In genomic region chr17:16352838-16353701, GRCh38 we compare ENCODE assay signal across 8 cellular contexts. TPM values are rescaled to one million over a fixed set of nuclear protein-coding genes. Genes with fewer than 3 reads are reported as not detected.
DNase-seq lines count a peak whose midpoint lies in the region; ATAC-seq and TF ChIP-seq lines count a peak whose summit lies in the region.

Gene CENPV (minus strand): TSS chr17:16353469. CDS start chr17:16353436, 33 bp downstream.

- peak within 1 kb of the TSS; percentile 96 for H3K9ac ChIP-seq in iPS-18a (ENCODE audit: low read length)

- H3K9me2 ChIP-seq in DOHH2 (replicated peaks; ENCODE audit: control insufficient read depth, low read length) = no peaks in the 10 kb centered on the region

- TF ChIP-seq POLR2A in spleen (IDR thresholded peaks at IDR 0.05) = no peak

- 0 to 1% (median 0%) methylated on average over 12 to 121 of the region's 121 CpGs for WGBS in spleen, 5 donors

- intact Hi-C loops in spleen (cut with DNase I; ENCODE audit: low total_unique reads) = loop anchor here (10.0 kb wide), 1 partner anchor 242 kb away; no protein-coding TSS in a partner anchor

- ATAC-seq in GM21619 (IDR thresholded peaks at IDR 0.05; ENCODE audit: unreplicated experiment) = peak; percentile 57
- no peak for ATAC-seq in HG03460 (IDR thresholded peaks at IDR 0.05; ENCODE audit: unreplicated experiment)

- H3K36me3 ChIP-seq in DOHH2 (ENCODE audit: control insufficient read depth, low read length) (peaks cover 25% of the 10 kb centered on the region), MG63 (no peaks in the 10 kb centered on the region), iPS-18a (ENCODE audit: control insufficient read depth, low read depth, low read length) (peaks cover 19% of the 10 kb centered on the region), spleen (peaks cover 0 to 16% (median 9%) of the 10 kb centered on the region in 6 donors)

- H3K27ac ChIP-seq in DOHH2 (ENCODE audit: low read depth, low read length) = peak within 1 kb of the TSS; percentile 45
- H3K27ac ChIP-seq in iPS-18a (ENCODE audit: low read length) = peak within 1 kb of the TSS; percentile 65
- peak within 1 kb of the TSS in 5 of 8 donors; percentile 20 to 70 (median 53) for H3K27ac ChIP-seq in spleen

- peak within 1 kb of the TSS; percentile 93 for H3K4me2 ChIP-seq in DOHH2 (ENCODE audit: low read length)

- in situ Hi-C loops in astrocyte of the spinal cord (cut with HindIII; ENCODE audit: low sequenced_read_pairs) = no loop called here

- H3K4me1 ChIP-seq in DOHH2 (ENCODE audit: control insufficient read depth, low read length) (peaks cover 16% of the 10 kb centered on the region), iPS-18a (ENCODE audit: control insufficient read depth, low read depth, low read length) (peaks cover 3% of the 10 kb centered on the region), spleen (peaks cover 0 to 26% (median 17%) of the 10 kb centered on the region in 6 donors)

- H3K4me3 ChIP-seq in DOHH2 (ENCODE audit: low read length) (peak within 1 kb of the TSS; percentile 85), MG63 (peak within 1 kb of the TSS; percentile 56), astrocyte of the spinal cord (ENCODE audit: low read depth, low read length) (peak within 1 kb of the TSS; percentile 69), iPS-18a (ENCODE audit: low read length) (peak within 1 kb of the TSS; percentile 84), spleen (peak within 1 kb of the TSS; percentile 62 to 76 (median 70))

- peaks cover 39% of the 10 kb centered on the region for H3K79me2 ChIP-seq in DOHH2 (ENCODE audit: control insufficient read depth, low read length)

- no peak for TF ChIP-seq CTCF in DOHH2 (IDR thresholded peaks at IDR 0.05; ENCODE audit: low read depth, low read length, poor library complexity, severe bottlenecking)
- peak; percentile 6 for TF ChIP-seq CTCF in astrocyte of the spinal cord (IDR thresholded peaks at IDR 0.05; ENCODE audit: low read depth, low read length)
- peak in 2 of 11 experiments; percentile 27 to 30 for TF ChIP-seq CTCF in spleen (IDR thresholded peaks at IDR 0.05 in 8 of 11, conservative IDR thresholded peaks at IDR 0.05 in 3 of 11)

- DNase-seq in MG63 (peak; percentile 39), T-helper 9 cell (peak; percentile 61), astrocyte of the spinal cord (ENCODE audit: low read depth, low spot score) (no peak), spleen (peak; percentile 89)

- H3K9me3 ChIP-seq in DOHH2 (ENCODE audit: control insufficient read depth, insufficient read depth, low read length) (no peaks in the 10 kb centered on the region), MG63 (no peaks in the 10 kb centered on the region), iPS-18a (ENCODE audit: control insufficient read depth, low read depth, low read length) (no peaks in the 10 kb centered on the region), spleen (no peaks in the 10 kb centered on the region)

- H3F3A ChIP-seq in DOHH2 (ENCODE audit: control insufficient read depth, insufficient read depth) = 0 out of 2 replicates have a peak, but pooled peaks cover 2% of the 10 kb centered on the region

- H4K20me1 ChIP-seq in DOHH2 (ENCODE audit: control insufficient read depth, insufficient read depth, low read depth, low read length) = no peaks in the 10 kb centered on the region

- H3K27me3 ChIP-seq in DOHH2 (ENCODE audit: control insufficient read depth, low read length) (no peaks in the 10 kb centered on the region), MG63 (no peaks in the 10 kb centered on the region), iPS-18a (ENCODE audit: control insufficient read depth, insufficient read depth, low read length) (no peaks in the 10 kb centered on the region), spleen (replicated peaks in 1 of 7) (peaks cover 0 to 15% (median 0%) of the 10 kb centered on the region in 7 donors)

RNA-seq across cellular contexts. Expression of gene CENPV, which starts in this region (rescaled TPM):
- 52.5 and 70.5 TPM in 2 replicates for total RNA-seq in MG63 (2014; rRNA removed; shearing (Covaris generic); ENCODE audit: low replicate concordance)
- 10 to 100 TPM in 2 of 7 donors, 1 to 10 TPM in 5; 5.1 to 15.2 (median 9.5) TPM for total RNA-seq in spleen
- 10 to 100 TPM; 18.7 to 24.5 (median 19.5) TPM for polyA plus RNA-seq in spleen
